In genomic region chr16:48547530-48547929, GRCh38 we compare ENCODE assay signal across 17 cellular contexts.
DNase-seq lines count a peak whose midpoint lies in the region; ATAC-seq and TF ChIP-seq lines count a peak whose summit lies in the region.
"Had no signal": no experiment of that assay in that cellular context is flagged by ENCODE, and none has a peak within 500 bp of the region (broad histone marks: within the 10 kb centered on the region; RNA-seq: fewer than 3 reads in every experiment).

No MANE protein-coding gene starts in this region.

- CTCF ChIA-PET in activated CD8-positive, alpha-beta T cell treated with anti-CD3 and anti-CD28 coated beads for 36 hours (lab: Charles Lee), result interaction anchor here (1.4 to 9.1 kb wide), 3 partner anchors 75 to 83 kb away, joined by 4 to 68 read pairs (median 20); no protein-coding TSS in a partner anchor
- CTCF ChIA-PET in activated CD8-positive, alpha-beta T cell treated with anti-CD3 and anti-CD28 coated beads, Interleukin-2, amount 10 ng/mL, durations not matched to agents 7 days and 5 days (lab: Charles Lee), result no interaction called here

- no peak for ATAC-seq in activated CD8-positive, alpha-beta T cell treated with anti-CD3 and anti-CD28 coated beads for 36 hours
- no peak for ATAC-seq in activated CD8-positive, alpha-beta T cell treated with anti-CD3 and anti-CD28 coated beads, Interleukin-2, amount 10 ng/mL, durations not matched to agents 7 days and 5 days
- ATAC-seq in GM21423 (IDR thresholded peaks at IDR 0.05; ENCODE audit: unreplicated experiment), result peak; percentile 47
- peak; percentile 71 to 85 (median 78) for ATAC-seq in heart left ventricle
- peak; percentile 18 to 44 (median 34) for ATAC-seq in right lobe of liver
- ATAC-seq: GM23338, HCT116 had no signal

- no peak for TF ChIP-seq CTCF in activated CD8-positive, alpha-beta T cell treated with anti-CD3 and anti-CD28 coated beads for 36 hours (IDR thresholded peaks at IDR 0.05)
- TF ChIP-seq CTCF in heart left ventricle (IDR thresholded peaks at IDR 0.05) (no peak), right lobe of liver (IDR thresholded peaks at IDR 0.05) (no peak)

- intact Hi-C loops in activated CD8-positive, alpha-beta T cell treated with anti-CD3 and anti-CD28 coated beads for 36 hours (cut with micrococcal nuclease), result no loop called here
- intact Hi-C loops in heart left ventricle (cut with DNase I) (loop anchor here in 9 of 10 donors (2.0 to 10.0 kb wide), 6 partner anchors 75 to 313 kb away; partner anchors contain the start of genes SIAH1 (in 2 of the 9), ABCC11 (in 1 of the 9) and LONP2 (in 1 of the 9)), right lobe of liver (cut with DNase I) (no loop called here)

- H3K27ac ChIP-seq in heart left ventricle (peak overlapping the region in 8 of 12 donors; percentile 3 to 61 (median 38)), right lobe of liver (peak overlapping the region; percentile 6 to 83 (median 50))
- H3K27ac ChIP-seq: BLaER1 had no signal

- peaks cover 0 to 26% (median 11%) of the 10 kb centered on the region in 12 donors for H3K4me1 ChIP-seq in heart left ventricle
- peaks cover 0 to 24% (median 9%) of the 10 kb centered on the region in 4 donors for H3K4me1 ChIP-seq in right lobe of liver
- H3K4me1 ChIP-seq: BLaER1 had no signal

- H3K4me3 ChIP-seq in heart left ventricle, result no peak overlapping the region
- H3K4me3 ChIP-seq in right lobe of liver, result no peak overlapping the region
- H3K4me3 ChIP-seq: BLaER1, GM23338 had no signal

- no peaks in the 10 kb centered on the region for H3K27me3 Mint-ChIP-seq in activated CD8-positive, alpha-beta T cell treated with anti-CD3 and anti-CD28 coated beads for 36 hours
- H3K27me3 Mint-ChIP-seq in activated CD8-positive, alpha-beta T cell treated with anti-CD3 and anti-CD28 coated beads, Interleukin-2, amount 10 ng/mL, durations not matched to agents 7 days and 5 days (ENCODE audit: low read depth), result no peaks in the 10 kb centered on the region
- H3K27me3 Mint-ChIP-seq: CD8-positive, alpha-beta memory T cell had no signal

- H3K4me1 Mint-ChIP-seq in activated CD8-positive, alpha-beta T cell treated with anti-CD3 and anti-CD28 coated beads for 36 hours (ENCODE audit: low read depth), result peaks cover 12% of the 10 kb centered on the region
- H3K4me1 Mint-ChIP-seq in activated CD8-positive, alpha-beta T cell treated with anti-CD3 and anti-CD28 coated beads, Interleukin-2, amount 10 ng/mL, durations not matched to agents 7 days and 5 days (ENCODE audit: low read depth), result no peaks in the 10 kb centered on the region
- H3K4me1 Mint-ChIP-seq: GM23338 had no signal

- H3K36me3 Mint-ChIP-seq in activated CD8-positive, alpha-beta T cell treated with anti-CD3 and anti-CD28 coated beads for 36 hours (ENCODE audit: low read depth), result peaks cover 36% of the 10 kb centered on the region
- H3K36me3 Mint-ChIP-seq in activated CD8-positive, alpha-beta T cell treated with anti-CD3 and anti-CD28 coated beads, Interleukin-2, amount 10 ng/mL, durations not matched to agents 7 days and 5 days (ENCODE audit: low read depth), result peaks cover 53% of the 10 kb centered on the region

- 38 to 57% (median 46%) methylated on average over 3 of the region's 3 CpGs for WGBS in heart left ventricle, 4 donors
- WGBS in right lobe of liver (ENCODE audit: insufficient coverage, low coverage, low lambda C conversion rate, missing lambda C conversion rate), result 7% methylated on average over 2 of the region's 3 CpGs

- H3K27ac Mint-ChIP-seq in activated CD8-positive, alpha-beta T cell treated with anti-CD3 and anti-CD28 coated beads for 36 hours, result peak overlapping the region; percentile 8
- no peak overlapping the region for H3K27ac Mint-ChIP-seq in activated CD8-positive, alpha-beta T cell treated with anti-CD3 and anti-CD28 coated beads, Interleukin-2, amount 10 ng/mL, durations not matched to agents 7 days and 5 days
- H3K27ac Mint-ChIP-seq: GM23338 had no signal

- no peaks in the 10 kb centered on the region for H3K27me3 ChIP-seq in heart left ventricle
- no peaks in the 10 kb centered on the region for H3K27me3 ChIP-seq in right lobe of liver
- H3K27me3 ChIP-seq: BLaER1 had no signal

- no peak for DNase-seq in activated CD8-positive, alpha-beta T cell treated with anti-CD3 and anti-CD28 coated beads for 36 hours
- no peak for DNase-seq in activated CD8-positive, alpha-beta T cell treated with anti-CD3 and anti-CD28 coated beads, Interleukin-2, amount 10 ng/mL, durations not matched to agents 7 days and 5 days
- DNase-seq in heart left ventricle (no peak), right lobe of liver (no peak), GM19238 (ENCODE audit: insufficient read length, low spot score) (no peak), NCI-H748 (lab: John Stamatoyannopoulos, UW; ENCODE audit: unreplicated experiment) (no peak)
- DNase-seq in stimulated activated naive CD4-positive, alpha-beta T cell treated with Interleukin-2 at 50 U/mL for 16 hours (lab: John Stamatoyannopoulos, UW), result no peak
- DNase-seq: CD8-positive, alpha-beta memory T cell; DMS79 treated with DMSO at 0.1 percent for 48 hours; NCI-H187 treated with DMSO at 0.1 percent for 48 hours; NCI-H526 treated with DMSO at 0.1 percent for 48 hours; OCI-M1; RPMI8226 had no signal

- peaks cover 0 to 96% (median 84%) of the 10 kb centered on the region in 9 donors for H3K36me3 ChIP-seq in heart left ventricle
- H3K36me3 ChIP-seq in right lobe of liver, result peaks cover 0 to 24% (median 4%) of the 10 kb centered on the region in 4 donors

- POLR2A ChIA-PET in activated CD8-positive, alpha-beta T cell treated with anti-CD3 and anti-CD28 coated beads for 36 hours (lab: Charles Lee), result no interaction called here
- POLR2A ChIA-PET in activated CD8-positive, alpha-beta T cell treated with anti-CD3 and anti-CD28 coated beads, Interleukin-2, amount 10 ng/mL, durations not matched to agents 7 days and 5 days (lab: Charles Lee), result no interaction called here

- H3K9me3 ChIP-seq in heart left ventricle (no peaks in the 10 kb centered on the region), right lobe of liver (no peaks in the 10 kb centered on the region)
- H3K9me3 ChIP-seq: BLaER1 had no signal

- no peaks in the 10 kb centered on the region for H3K9me3 Mint-ChIP-seq in activated CD8-positive, alpha-beta T cell treated with anti-CD3 and anti-CD28 coated beads for 36 hours
- H3K9me3 Mint-ChIP-seq in activated CD8-positive, alpha-beta T cell treated with anti-CD3 and anti-CD28 coated beads, Interleukin-2, amount 10 ng/mL, durations not matched to agents 7 days and 5 days (ENCODE audit: insufficient read depth), result no peaks in the 10 kb centered on the region
- H3K9me3 Mint-ChIP-seq: CD8-positive, alpha-beta memory T cell; GM23338 had no signal

- no peak overlapping the region for H3K4me3 Mint-ChIP-seq in activated CD8-positive, alpha-beta T cell treated with anti-CD3 and anti-CD28 coated beads for 36 hours
- no peak overlapping the region for H3K4me3 Mint-ChIP-seq in activated CD8-positive, alpha-beta T cell treated with anti-CD3 and anti-CD28 coated beads, Interleukin-2, amount 10 ng/mL, durations not matched to agents 7 days and 5 days
- H3K4me3 Mint-ChIP-seq: CD8-positive, alpha-beta memory T cell; GM23338 had no signal

- TF ChIP-seq POLR2A in heart left ventricle (IDR thresholded peaks at IDR 0.05) (no peak), right lobe of liver (IDR thresholded peaks at IDR 0.05) (no peak)

Comparison
In these comparisons a context has a peak if more than half of its experiments do, and no peak if none do; other contexts are left out.
1. ATAC-seq: peak in GM21423 (single experiment), heart left ventricle (4 of 4) and right lobe of liver (4 of 4); none in activated CD8-positive, alpha-beta T cell treated with anti-CD3 and anti-CD28 coated beads for 36 hours (single experiment) and activated CD8-positive, alpha-beta T cell treated with anti-CD3 and anti-CD28 coated beads, Interleukin-2, amount 10 ng/mL, durations not matched to agents 7 days and 5 days (single experiment).
2. intact Hi-C loops: an anchor here in heart left ventricle (2.0 to 10.0 kb wide); none called in activated CD8-positive, alpha-beta T cell treated with anti-CD3 and anti-CD28 coated beads for 36 hours and right lobe of liver.